29 cellular contexts compared by ENCODE assay signal in the genomic region with DNA sequence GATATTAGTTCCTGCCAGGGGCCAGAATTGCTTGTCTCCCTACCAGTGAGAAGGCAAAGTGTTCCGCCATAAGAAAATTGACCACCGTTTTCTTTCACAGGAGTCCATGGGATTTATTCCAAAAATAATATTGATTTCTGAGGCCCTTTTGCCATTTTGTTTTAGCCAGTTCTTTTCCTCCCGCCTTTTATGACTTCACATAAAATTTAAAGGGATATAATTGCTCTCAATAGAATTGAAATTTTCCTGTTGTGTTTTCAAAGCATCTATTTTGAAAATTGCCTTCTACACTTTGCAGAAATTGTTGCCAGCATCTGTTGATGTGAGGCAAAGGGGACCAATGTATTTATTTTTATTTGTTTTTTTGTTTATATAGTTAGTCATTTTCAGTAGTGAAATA.
"Had no signal": no experiment of that assay in that cellular context is flagged by ENCODE, and none has a peak within 500 bp of the region (broad histone marks: within the 10 kb centered on the region; RNA-seq: fewer than 3 reads in every experiment).

No MANE protein-coding gene starts in this region.

- H3K4me3 ChIP-seq: adrenal gland, body of pancreas, breast epithelium had no signal

- DNase-seq: activated B cell treated with CpG ODN at 0.5 μM for 24 hours; activated CD4-positive, alpha-beta memory T cell treated with anti-CD3 and anti-CD28 coated beads for 36 hours; activated CD4-positive, alpha-beta T cell treated with anti-CD3 and anti-CD28 coated beads for 4 hours; activated CD4-positive, alpha-beta T cell treated with anti-CD3 and anti-CD28 coated beads, Interleukin-2, amount 10 ng/mL, durations not matched to agents 24 days and 14 days; activated CD4-positive, alpha-beta T cell treated with anti-CD3 and anti-CD28 coated beads, Interleukin-2, amount 50 U/mL, for 1 hour; activated CD4-positive, alpha-beta T cell treated with anti-CD3 and anti-CD28 coated beads, Interleukin-2, amount 50 U/mL, for 4 hours; activated CD4-positive, CD25-positive, alpha-beta regulatory T cell treated with anti-CD3 and anti-CD28 coated beads, Interleukin-2, amount 50 U/mL, for 72 hours; activated CD8-positive, alpha-beta memory T cell treated with anti-CD3 and anti-CD28 coated beads, Interleukin-2, amount 50 U/mL, for 4 hours; activated CD8-positive, alpha-beta T cell treated with anti-CD3 and anti-CD28 coated beads for 36 hours; activated effector memory CD4-positive, alpha-beta T cell treated with anti-CD3 and anti-CD28 coated beads, Interleukin-2, amount 50 U/mL, for 16 hours; activated gamma-delta T cell treated with Interleukin-2 at 50 U/mL for 16 hours; activated naive CD4-positive, alpha-beta T cell; activated naive CD4-positive, alpha-beta T cell treated with anti-CD3 and anti-CD28 coated beads for 36 hours; activated naive CD4-positive, alpha-beta T cell treated with anti-CD3 and anti-CD28 coated beads, Interleukin-2, amount 50 U/mL, for 16 hours; activated naive CD8-positive, alpha-beta T cell treated with anti-CD3 and anti-CD28 coated beads for 36 hours; activated T-cell treated with anti-CD3 and anti-CD28 coated beads for 4 hours; activated T-cell treated with anti-CD3 and anti-CD28 coated beads, Interleukin-2, amount 50 U/mL, for 1 hour; activated T-cell treated with anti-CD3 and anti-CD28 coated beads, Interleukin-2, amount 50 U/mL, for 4 hours; activated T-cell treated with anti-CD3 and anti-CD28 coated beads, Interleukin-2, amount 50 U/mL, for 72 hours; adrenal gland; amniotic stem cell; aorta; body of pancreas; brain microvascular endothelial cell; central memory CD4-positive, alpha-beta T cell; T-helper 2 cell; T-helper 9 cell had no signal

- H3K36me3 ChIP-seq: adrenal gland, brain microvascular endothelial cell, breast epithelium had no signal

- H3K4me1 ChIP-seq: adrenal gland, body of pancreas, breast epithelium had no signal

- H3K27ac ChIP-seq: adrenal gland, body of pancreas, brain microvascular endothelial cell, breast epithelium, VCaP had no signal

- H3K9me3 ChIP-seq: adrenal gland, body of pancreas, breast epithelium had no signal
